In genomic region chr3:178076718-178077117, GRCh38 we compare ENCODE assay signal across 11 cellular contexts.
DNase-seq lines count a peak whose midpoint lies in the region; ATAC-seq and TF ChIP-seq lines count a peak whose summit lies in the region.
"Had no signal": no experiment of that assay in that cellular context is flagged by ENCODE, and none has a peak within 500 bp of the region (broad histone marks: within the 10 kb centered on the region; RNA-seq: fewer than 3 reads in every experiment).

No MANE protein-coding gene starts in this region.

- H3K4me3 ChIP-seq in SK-N-SH (ENCODE audit: low read depth in 2 of 2, low read length in 1 of 2) = no peak overlapping the region
- no peak overlapping the region for H3K4me3 ChIP-seq in adrenal gland

- no peak overlapping the region for H3K4me3 Mint-ChIP-seq in memory B cell
- H3K4me3 Mint-ChIP-seq: T-helper 17 cell had no signal

- ATAC-seq in HG03103 (IDR thresholded peaks at IDR 0.05; ENCODE audit: low read depth, unreplicated experiment) (peak; percentile 52), memory B cell (ENCODE audit: low read depth) (peak; percentile 54), left lobe of liver (no peak)
- ATAC-seq: T-helper 17 cell had no signal

- H3K27me3 ChIP-seq in SK-N-SH (ENCODE audit: insufficient read depth) (no peaks in the 10 kb centered on the region), adrenal gland (no peaks in the 10 kb centered on the region)

- no peaks in the 10 kb centered on the region for H3K4me1 Mint-ChIP-seq in memory B cell

- H3K9ac ChIP-seq in SK-N-SH = no peak overlapping the region

- no peaks in the 10 kb centered on the region for H3K79me2 ChIP-seq in SK-N-SH (ENCODE audit: insufficient read depth)

- no peak for TF ChIP-seq CTCF in SK-N-SH (IDR thresholded peaks at IDR 0.05)
- TF ChIP-seq CTCF in adrenal gland (IDR thresholded peaks at IDR 0.05) = no peak

- DNase-seq in CD1c-positive myeloid dendritic cell (ENCODE audit: extremely low spot score) = peak; percentile 43
- DNase-seq in SKM-1 treated with dmso at 0.1 percent for 144 hours (lab: John Stamatoyannopoulos, UW; ENCODE audit: unreplicated experiment) = peak; percentile 16
- DNase-seq in memory B cell (ENCODE audit: low spot score in 2 of 2) = no peak
- DNase-seq in Ammon's horn (ENCODE audit: low spot score) = no peak
- DNase-seq in SK-N-SH = no peak
- DNase-seq in adrenal gland = no peak
- no peak for DNase-seq in left lobe of liver (ENCODE audit: low spot score)
- DNase-seq: activated CD8-positive, alpha-beta memory T cell treated with anti-CD3 and anti-CD28 coated beads, Interleukin-2, amount 50 U/mL, for 48 hours; NCI-H69; T-helper 17 cell had no signal

- no peaks in the 10 kb centered on the region for H3F3A ChIP-seq in SK-N-SH (replicated peaks; ENCODE audit: insufficient read depth)

- H3K27ac ChIP-seq in SK-N-SH (ENCODE audit: low read depth in 2 of 2, low read length in 1 of 2) (no peak overlapping the region), adrenal gland (no peak overlapping the region)

- POLR2A ChIA-PET in SK-N-SH (lab: Yijun Ruan, JAX) = no interaction called here

- H3K4me1 ChIP-seq in SK-N-SH (ENCODE audit: control insufficient read depth in 1 of 2, insufficient read depth in 2 of 2, low read depth in 1 of 2, low read length in 1 of 2) = peaks cover 4 to 15% of the 10 kb centered on the region in 2 experiments; a peak in 3 of 4 replicates
- H3K4me1 ChIP-seq in adrenal gland (replicated peaks in 1 of 2) = peaks cover 19 to 30% of the 10 kb centered on the region in 2 donors

- no peak overlapping the region for H2AFZ ChIP-seq in SK-N-SH (ENCODE audit: low read depth)

- no peaks in the 10 kb centered on the region for H3K9me2 ChIP-seq in SK-N-SH

- peaks cover 5% of the 10 kb centered on the region for H3K27me3 Mint-ChIP-seq in memory B cell

- CTCF ChIA-PET in SK-N-SH (lab: Yijun Ruan, JAX) = no interaction called here

- H3K36me3 ChIP-seq in SK-N-SH (replicated peaks in 1 of 2; ENCODE audit: control insufficient read depth in 1 of 2, insufficient read depth in 2 of 2, low read length in 1 of 2) = no peaks in the 10 kb centered on the region
- H3K36me3 ChIP-seq in adrenal gland (replicated peaks in 1 of 2) = no peaks in the 10 kb centered on the region

- no peak overlapping the region for H3K27ac Mint-ChIP-seq in memory B cell
- H3K27ac Mint-ChIP-seq: T-helper 17 cell had no signal

- intact Hi-C loops in adrenal gland (cut with DNase I) = no loop called here

- no peaks in the 10 kb centered on the region for H4K20me1 ChIP-seq in SK-N-SH (ENCODE audit: insufficient read depth)

- no peaks in the 10 kb centered on the region for H3K36me3 Mint-ChIP-seq in memory B cell

- H3K9me3 ChIP-seq in SK-N-SH = no peaks in the 10 kb centered on the region
- H3K9me3 ChIP-seq in adrenal gland (replicated peaks in 1 of 3) = no peaks in the 10 kb centered on the region

- H3K9me3 Mint-ChIP-seq in memory B cell = no peaks in the 10 kb centered on the region

- no peak overlapping the region for H3K4me2 ChIP-seq in SK-N-SH

- TF ChIP-seq EP300 in SK-N-SH (IDR thresholded peaks at IDR 0.05; ENCODE audit: borderline replicate concordance in 1 of 2, low read depth in 1 of 2, low read length in 1 of 2) = no peak

- no peak for TF ChIP-seq RAD21 in SK-N-SH (IDR thresholded peaks at IDR 0.05; ENCODE audit: low read length)

- whole genome bisulfite sequencing in SK-N-SH (ENCODE audit: low lambda C conversion rate) = 91% methylated on average over 1 of the region's 1 CpG
- WGBS in adrenal gland, 4 donors = 32 to 53% (median 41%) methylated on average over 1 of the region's 1 CpG

- TF ChIP-seq POLR2A in adrenal gland (IDR thresholded peaks at IDR 0.05) = no peak

TF ChIP-seq in SK-N-SH, 30 proteins besides CTCF, POLR2A, EP300 and RAD21:
- TF ChIP-seq SMC3 (IDR thresholded peaks at IDR 0.05; ENCODE audit: low read depth, low read length) (no peak), NFIC (IDR thresholded peaks at IDR 0.05; ENCODE audit: borderline replicate concordance) (no peak), MEF2A (IDR thresholded peaks at IDR 0.05; ENCODE audit: borderline replicate concordance, low read depth) (no peak), YY1 (IDR thresholded peaks at IDR 0.05; ENCODE audit: low read depth) (no peak), REST (IDR thresholded peaks at IDR 0.05; ENCODE audit: low read depth, low read length) (no peak), USF1 (IDR thresholded peaks at IDR 0.05; ENCODE audit: borderline replicate concordance, low read depth) (no peak), ELF1 (IDR thresholded peaks at IDR 0.05) (no peak), RFX5 (IDR thresholded peaks at IDR 0.05; ENCODE audit: low read length) (no peak), POLR2AphosphoS5 (IDR thresholded peaks at IDR 0.05; ENCODE audit: low read depth, low read length) (no peak), NRF1 (IDR thresholded peaks at IDR 0.05; ENCODE audit: low read depth, low read length) (no peak), GATA2 (CRISPR knock-in tag; IDR thresholded peaks at IDR 0.05) (no peak)
- TF ChIP-seq, protein P1, sequence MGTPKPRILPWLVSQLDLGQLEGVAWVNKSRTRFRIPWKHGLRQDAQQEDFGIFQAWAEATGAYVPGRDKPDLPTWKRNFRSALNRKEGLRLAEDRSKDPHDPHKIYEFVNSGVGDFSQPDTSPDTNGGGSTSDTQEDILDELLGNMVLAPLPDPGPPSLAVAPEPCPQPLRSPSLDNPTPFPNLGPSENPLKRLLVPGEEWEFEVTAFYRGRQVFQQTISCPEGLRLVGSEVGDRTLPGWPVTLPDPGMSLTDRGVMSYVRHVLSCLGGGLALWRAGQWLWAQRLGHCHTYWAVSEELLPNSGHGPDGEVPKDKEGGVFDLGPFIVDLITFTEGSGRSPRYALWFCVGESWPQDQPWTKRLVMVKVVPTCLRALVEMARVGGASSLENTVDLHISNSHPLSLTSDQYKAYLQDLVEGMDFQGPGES (IDR thresholded peaks at IDR 0.05; ENCODE audit: low read depth, low read length) = no peak
- TF ChIP-seq, protein P2, sequence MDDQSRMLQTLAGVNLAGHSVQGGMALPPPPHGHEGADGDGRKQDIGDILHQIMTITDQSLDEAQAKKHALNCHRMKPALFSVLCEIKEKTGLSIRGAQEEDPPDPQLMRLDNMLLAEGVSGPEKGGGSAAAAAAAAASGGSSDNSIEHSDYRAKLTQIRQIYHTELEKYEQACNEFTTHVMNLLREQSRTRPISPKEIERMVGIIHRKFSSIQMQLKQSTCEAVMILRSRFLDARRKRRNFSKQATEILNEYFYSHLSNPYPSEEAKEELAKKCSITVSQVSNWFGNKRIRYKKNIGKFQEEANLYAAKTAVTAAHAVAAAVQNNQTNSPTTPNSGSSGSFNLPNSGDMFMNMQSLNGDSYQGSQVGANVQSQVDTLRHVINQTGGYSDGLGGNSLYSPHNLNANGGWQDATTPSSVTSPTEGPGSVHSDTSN (IDR thresholded peaks at IDR 0.05) = no peak
TF ChIP-seq in SK-N-SH: peak in this region for 0.

Comparison
In these comparisons a context has a peak if more than half of its experiments do, and no peak if none do; other contexts are left out.
1. DNase-seq: peak in CD1c-positive myeloid dendritic cell (single experiment) and SKM-1 treated with dmso at 0.1 percent for 144 hours (single experiment); none in memory B cell (0 of 2), Ammon's horn (single experiment), SK-N-SH (single experiment), adrenal gland (0 of 7) and left lobe of liver (single experiment).